ENCODE assay signal across 8 cellular contexts in the genomic region with DNA sequence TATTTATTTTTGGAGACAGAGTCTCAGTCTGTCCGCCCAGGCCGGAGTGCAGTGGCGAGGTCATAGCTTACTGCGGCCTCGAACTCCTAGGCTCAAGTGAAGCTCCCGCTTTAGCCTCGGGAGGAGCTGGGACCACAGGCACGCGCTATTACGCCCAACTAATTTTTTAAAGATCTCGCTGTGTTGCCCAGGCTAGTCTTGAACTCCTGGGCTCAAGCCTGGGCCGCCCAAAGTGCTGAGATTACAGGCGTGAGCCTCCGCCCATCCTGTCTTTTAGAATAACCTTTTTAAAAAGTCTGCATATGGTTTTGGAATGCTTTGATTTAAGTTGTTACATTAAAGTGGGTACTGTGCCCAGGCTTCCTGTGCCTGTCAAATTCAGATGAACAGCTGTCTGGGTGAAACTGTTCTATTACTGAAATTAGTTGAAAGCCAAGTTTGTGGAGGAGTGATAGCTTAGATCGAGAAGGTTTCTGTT. TPM values are rescaled to one million over a fixed set of nuclear protein-coding genes. Genes with fewer than 3 reads are reported as not detected.
DNase-seq lines count a peak whose midpoint lies in the region; TF ChIP-seq lines count a peak whose summit lies in the region.

No MANE protein-coding gene starts in this region.

- no peak overlapping the region for H2AK5ac ChIP-seq in mesenchymal stem cell (ENCODE audit: low read length, severe bottlenecking)

- H3K4me1 ChIP-seq in PC-9 (replicated peaks; ENCODE audit: insufficient read depth) (peaks cover 26% of the 10 kb centered on the region), breast epithelium (no peaks in the 10 kb centered on the region), mesenchymal stem cell (ENCODE audit: control insufficient read depth, insufficient read depth, low read depth, low read length) (peaks cover 5% of the 10 kb centered on the region), stomach smooth muscle (ENCODE audit: control insufficient read depth, insufficient read depth, low read length) (peaks cover 6% of the 10 kb centered on the region)

- H2AFZ ChIP-seq in PC-9 (no peak overlapping the region; the same call in 1 of the 2 replicates), mesenchymal stem cell (ENCODE audit: low read depth, low read length) (no peak overlapping the region)

- H4K91ac ChIP-seq in mesenchymal stem cell (ENCODE audit: low read length), result no peak overlapping the region

- H3K27me3 ChIP-seq in PC-9 (ENCODE audit: insufficient read depth, low read depth), result no peaks in the 10 kb centered on the region
- no peaks in the 10 kb centered on the region for H3K27me3 ChIP-seq in breast epithelium
- H3K27me3 ChIP-seq in mesenchymal stem cell (ENCODE audit: control insufficient read depth in 1 of 2, insufficient read depth in 1 of 2, low read length in 2 of 2), result no peaks in the 10 kb centered on the region
- no peaks in the 10 kb centered on the region for H3K27me3 ChIP-seq in stomach smooth muscle (ENCODE audit: control insufficient read depth in 1 of 2, insufficient read depth in 2 of 2, low read length in 2 of 2)

- no peaks in the 10 kb centered on the region for H3K79me1 ChIP-seq in mesenchymal stem cell (replicated peaks; ENCODE audit: low read length, poor library complexity, severe bottlenecking)

- no peak overlapping the region for H4K8ac ChIP-seq in mesenchymal stem cell (ENCODE audit: low read length)

- H3K9ac ChIP-seq in mesenchymal stem cell (ENCODE audit: low read length) (peak overlapping the region; percentile 98), stomach smooth muscle (ENCODE audit: low read length in 2 of 2) (peak overlapping the region; percentile 99)

- H3K36me3 ChIP-seq in PC-9 (ENCODE audit: low read depth) (peaks cover 6% of the 10 kb centered on the region; the same call in 1 of the 2 replicates), breast epithelium (no peaks in the 10 kb centered on the region), mesenchymal stem cell (ENCODE audit: control insufficient read depth in 1 of 2, insufficient read depth in 2 of 2, low read depth in 1 of 2, low read length in 2 of 2) (peaks cover 0 to 10% of the 10 kb centered on the region in 2 experiments), stomach smooth muscle (ENCODE audit: control insufficient read depth in 2 of 2, insufficient read depth in 2 of 2, low read length in 2 of 2) (no peaks in the 10 kb centered on the region)

- H2BK5ac ChIP-seq in mesenchymal stem cell (ENCODE audit: low read depth, low read length, poor library complexity, severe bottlenecking), result no peak overlapping the region

- TF ChIP-seq CTCF in GM12865 (IDR thresholded peaks at IDR 0.05; ENCODE audit: insufficient read depth, low read depth, low read length, missing control alignments) (no peak), HFF-Myc (IDR thresholded peaks at IDR 0.05; ENCODE audit: low read depth, low read length, missing control alignments) (no peak), PC-9 (conservative IDR thresholded peaks at IDR 0.05) (no peak), breast epithelium (IDR thresholded peaks at IDR 0.05) (no peak)

- H3K4ac ChIP-seq in mesenchymal stem cell (ENCODE audit: low read depth in 1 of 2, low read length in 2 of 2), result no peak overlapping the region

- no peak overlapping the region for H2BK12ac ChIP-seq in mesenchymal stem cell (ENCODE audit: low read length in 2 of 2)

- CTCF ChIA-PET in PC-9 (lab: Charles Lee), result no interaction called here

- DNase-seq in GM12865 (ENCODE audit: low read depth) (peak; percentile 65), HFF-Myc (ENCODE audit: extremely low read depth, low read depth) (no peak), PC-9 (no peak), breast epithelium (ENCODE audit: low spot score in 2 of 2) (no peak), mesenchymal stem cell (no peak), NOMO-1 (lab: John Stamatoyannopoulos, UW; ENCODE audit: unreplicated experiment in 2 of 2) (no peak), mucosa of gallbladder (ENCODE audit: low spot score) (no peak)

- H3K23ac ChIP-seq in mesenchymal stem cell (ENCODE audit: low read length in 2 of 2), result peak overlapping the region in 1 of 2 experiments; percentile 94

- no TSS peak for BruUV-seq in PC-9 (replicated peaks; lab: Mats Ljungman, UMichigan)

- no peak overlapping the region for H3K14ac ChIP-seq in mesenchymal stem cell (ENCODE audit: low read length in 2 of 2)

- no peak overlapping the region for H3K18ac ChIP-seq in mesenchymal stem cell (ENCODE audit: low read depth in 1 of 2, low read length in 2 of 2)

- no peaks in the 10 kb centered on the region for H4K20me1 ChIP-seq in PC-9 (ENCODE audit: insufficient read depth)

- intact Hi-C loops in PC-9 (cut with micrococcal nuclease; ENCODE audit: unreplicated experiment) (loop anchor here (5.0 to 10.0 kb wide), 2 partner anchors 138 to 479 kb away; partner anchors contain the start of genes CCNT2, R3HDM1 and ZRANB3), breast epithelium (cut with DNase I; ENCODE audit: low total_unique reads) (no loop called here)

- POLR2A ChIA-PET in PC-9 (lab: Charles Lee; ENCODE audit: unreplicated experiment), result interaction anchor here (0.7 kb wide), 1 partner anchor 973 kb away, joined by 3 read pairs; no protein-coding TSS in a partner anchor

- H3K9me3 ChIP-seq in PC-9 (ENCODE audit: insufficient read depth, low read depth), result no peaks in the 10 kb centered on the region
- H3K9me3 ChIP-seq in breast epithelium, result no peaks in the 10 kb centered on the region
- no peaks in the 10 kb centered on the region for H3K9me3 ChIP-seq in mesenchymal stem cell (ENCODE audit: control insufficient read depth, low read length)
- H3K9me3 ChIP-seq in stomach smooth muscle (ENCODE audit: control insufficient read depth in 2 of 2, low read length in 2 of 2), result no peaks in the 10 kb centered on the region

- TF ChIP-seq POLR2A in breast epithelium (IDR thresholded peaks at IDR 0.05), result no peak

- peaks cover 58% of the 10 kb centered on the region for H3K79me2 ChIP-seq in PC-9 (ENCODE audit: low read depth)

- 46% methylated on average over 15 of the region's 15 CpGs for whole genome bisulfite sequencing in mesenchymal stem cell

- H2BK15ac ChIP-seq in mesenchymal stem cell (ENCODE audit: low read depth, poor library complexity, severe bottlenecking), result no peak overlapping the region

- peak overlapping the region; percentile 90 for H3K4me3 ChIP-seq in GM12865 (ENCODE audit: low read depth, low read length)
- peak overlapping the region; percentile 76 for H3K4me3 ChIP-seq in HFF-Myc (replicated peaks; ENCODE audit: low read depth, low read length)
- peak overlapping the region; percentile 87 for H3K4me3 ChIP-seq in PC-9
- H3K4me3 ChIP-seq in breast epithelium, result peak overlapping the region; percentile 73 to 80 (median 75)
- peak overlapping the region; percentile 64 to 91 for H3K4me3 ChIP-seq in mesenchymal stem cell (ENCODE audit: insufficient read depth in 1 of 2, low read depth in 1 of 2, low read length in 2 of 2)
- H3K4me3 ChIP-seq in stomach smooth muscle (ENCODE audit: low read length in 2 of 2), result peak overlapping the region; percentile 97 to 99

- H3K4me2 ChIP-seq in PC-9, result peak overlapping the region; percentile 87
- peak overlapping the region; percentile 91 for H3K4me2 ChIP-seq in mesenchymal stem cell (ENCODE audit: low read length, poor library complexity, severe bottlenecking)

- H3K27ac ChIP-seq in PC-9, result no peak overlapping the region
- peak overlapping the region; percentile 65 to 98 for H3K27ac ChIP-seq in breast epithelium
- H3K27ac ChIP-seq in mesenchymal stem cell (ENCODE audit: low read length, poor library complexity, severe bottlenecking), result no peak overlapping the region
- peak overlapping the region; percentile 96 for H3K27ac ChIP-seq in stomach smooth muscle (ENCODE audit: low read length)

- H3F3A ChIP-seq in PC-9 (ENCODE audit: insufficient read depth, low read depth), result no peaks in the 10 kb centered on the region

- no peaks in the 10 kb centered on the region for H3K9me2 ChIP-seq in PC-9 (ENCODE audit: insufficient read depth)

- no peak overlapping the region for H2BK120ac ChIP-seq in mesenchymal stem cell (ENCODE audit: low read depth, low read length)

RNA-seq across cellular contexts. Expression of gene RAB3GAP1, which starts 0.9 kb away (rescaled TPM):
- total RNA-seq in PC-9 (2021) (29.5 and 36.8 TPM in 2 replicates), breast epithelium (10 to 100 TPM; 53.9 to 70.5 (median 54.1) TPM), mucosa of gallbladder (45.6 TPM)
- 27.8 TPM for polyA plus RNA-seq in mesenchymal stem cell (2013, experiment 1 of 2)
- 29.0 TPM for polyA plus RNA-seq in mesenchymal stem cell (2013, experiment 2 of 2)

RNA-seq across cellular contexts. Expression of gene MAP3K19, which starts 5.8 kb away (rescaled TPM):
- not detected in 2 replicates for total RNA-seq in PC-9 (2021)
- not detected for total RNA-seq in breast epithelium
- polyA plus RNA-seq in mesenchymal stem cell (2013, experiment 1 of 2), result not detected
- polyA plus RNA-seq in mesenchymal stem cell (2013, experiment 2 of 2), result 0.01 TPM
- not detected for total RNA-seq in mucosa of gallbladder

Comparison
In these comparisons a context has a peak if more than half of its experiments do, and no peak if none do; other contexts are left out.
1. H3K27ac ChIP-seq: peak in breast epithelium (2 of 2) and stomach smooth muscle (single experiment); none in PC-9 (single experiment) and mesenchymal stem cell (single experiment).
2. Peak in every context shown above with its lines, with median percentiles within 50 percentile points of each other: H3K4me3 ChIP-seq.